In the genomic region with DNA sequence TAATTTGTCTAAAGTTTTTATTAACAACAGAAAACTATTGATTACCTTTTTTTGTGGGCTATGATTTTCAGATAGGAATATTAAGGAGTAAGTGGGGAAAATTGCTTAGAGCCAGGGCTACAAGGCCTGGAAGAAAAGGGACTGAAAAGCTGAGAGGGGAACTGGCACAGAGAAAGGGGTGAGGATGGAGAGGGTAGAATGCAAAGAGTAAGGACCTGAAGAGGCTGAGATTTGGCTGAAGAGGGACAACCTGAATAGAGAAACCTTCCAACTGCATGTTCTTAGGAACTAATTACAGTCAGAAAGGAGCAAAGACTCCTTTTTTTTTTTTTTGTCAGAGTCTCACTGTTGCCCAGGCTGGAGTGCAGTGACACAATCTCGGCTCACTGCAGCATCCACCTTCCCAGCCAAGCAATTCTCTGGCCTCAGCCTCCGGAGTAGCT, we compare ENCODE assay signal across 8 cellular contexts. TPM values are rescaled to one million over a fixed set of nuclear protein-coding genes. Genes with fewer than 3 reads are reported as not detected.
DNase-seq lines count a peak whose midpoint lies in the region; ATAC-seq and TF ChIP-seq lines count a peak whose summit lies in the region.

No MANE protein-coding gene starts in this region.

- no peaks in the 10 kb centered on the region for H3K27me3 ChIP-seq in adipocyte (replicated peaks; ENCODE audit: control insufficient read depth, insufficient read depth, low read length)
- no peaks in the 10 kb centered on the region for H3K27me3 ChIP-seq in liver (ENCODE audit: control insufficient read depth in 4 of 4, insufficient read depth in 4 of 4, low read length in 3 of 4)
- no peaks in the 10 kb centered on the region for H3K27me3 ChIP-seq in upper lobe of left lung

- H3K27me3 Mint-ChIP-seq in activated naive CD4-positive, alpha-beta T cell treated with anti-CD3 and anti-CD28 coated beads for 36 hours (ENCODE audit: low read depth), result no peaks in the 10 kb centered on the region

- peak overlapping the region; percentile 98 for H3K4me3 Mint-ChIP-seq in activated naive CD4-positive, alpha-beta T cell treated with anti-CD3 and anti-CD28 coated beads for 36 hours

- peaks cover 27% of the 10 kb centered on the region for H3K36me3 Mint-ChIP-seq in activated naive CD4-positive, alpha-beta T cell treated with anti-CD3 and anti-CD28 coated beads for 36 hours (ENCODE audit: low read depth)

- TF ChIP-seq CTCF in liver (IDR thresholded peaks at IDR 0.05; ENCODE audit: low read depth, low read length, missing input control), result no peak
- no peak for TF ChIP-seq CTCF in upper lobe of left lung (IDR thresholded peaks at IDR 0.05)

- intact Hi-C loops in activated naive CD4-positive, alpha-beta T cell treated with anti-CD3 and anti-CD28 coated beads for 36 hours (cut with micrococcal nuclease), result loop anchor here (1.0 to 10.0 kb wide), 7 partner anchors 47 to 300 kb away; a partner anchor contains a TSS

- H3K4me1 ChIP-seq in adipocyte (ENCODE audit: control insufficient read depth, insufficient read depth, low read length) (peaks cover 17% of the 10 kb centered on the region), liver (ENCODE audit: control insufficient read depth in 4 of 4, insufficient read depth in 4 of 4, low read length in 3 of 4) (peaks cover 3 to 10% (median 7%) of the 10 kb centered on the region in 4 donors), upper lobe of left lung (peaks cover 15 to 30% (median 19%) of the 10 kb centered on the region in 4 donors)

- peaks cover 40% of the 10 kb centered on the region for H3K4me1 Mint-ChIP-seq in activated naive CD4-positive, alpha-beta T cell treated with anti-CD3 and anti-CD28 coated beads for 36 hours (ENCODE audit: low read depth)

- CTCF ChIA-PET in activated naive CD4-positive, alpha-beta T cell treated with anti-CD3 and anti-CD28 coated beads for 36 hours (lab: Charles Lee), result interaction anchor here (0.9 to 1.2 kb wide), 2 partner anchors 27 to 63 kb away, joined by 3 read pairs; no protein-coding TSS in a partner anchor

- H3K27ac ChIP-seq in liver (ENCODE audit: low read depth in 1 of 2, low read length in 2 of 2) (peak overlapping the region; percentile 94 to 95), upper lobe of left lung (peak overlapping the region; percentile 80 to 96 (median 90))

- H3K36me3 ChIP-seq in adipocyte (ENCODE audit: control insufficient read depth, insufficient read depth, low read length, severe bottlenecking) (no peaks in the 10 kb centered on the region), liver (ENCODE audit: control insufficient read depth in 4 of 4, insufficient read depth in 3 of 4, low read depth in 1 of 4, low read length in 3 of 4) (no peaks in the 10 kb centered on the region), upper lobe of left lung (peaks cover 0 to 4% (median 0%) of the 10 kb centered on the region in 4 donors)

- no peak for TF ChIP-seq RAD21 in liver (IDR thresholded peaks at IDR 0.05)

- ATAC-seq in upper lobe of left lung (ENCODE audit: low FRiP score in 2 of 2) (no peak), HG02759 (IDR thresholded peaks at IDR 0.05; ENCODE audit: unreplicated experiment) (no peak)

- WGBS in liver, result 56% methylated on average over 2 of the region's 2 CpGs
- 54 to 57% methylated on average over 2 of the region's 2 CpGs for WGBS in upper lobe of left lung, 2 donors

- TF ChIP-seq EP300 in upper lobe of left lung (IDR thresholded peaks at IDR 0.05), result no peak

- TF ChIP-seq POLR2A in upper lobe of left lung (IDR thresholded peaks at IDR 0.05), result no peak

- H3K9me3 ChIP-seq in adipocyte (ENCODE audit: control insufficient read depth, low read length) (no peaks in the 10 kb centered on the region), liver (ENCODE audit: control insufficient read depth in 4 of 4, low read length in 3 of 4) (peaks cover 0 to 3% (median 0%) of the 10 kb centered on the region in 4 donors), upper lobe of left lung (no peaks in the 10 kb centered on the region)

- DNase-seq in activated naive CD4-positive, alpha-beta T cell treated with anti-CD3 and anti-CD28 coated beads for 36 hours, result no peak
- no peak for DNase-seq in activated naive CD4-positive, alpha-beta T cell treated with Interleukin-2 at 50 U/mL for 16 hours
- DNase-seq in adipocyte (ENCODE audit: low read depth) (no peak), upper lobe of left lung (no peak), NCI-H446 treated with DMSO at 0.1 percent for 48 hours (lab: John Stamatoyannopoulos, UW) (no peak), SIG-M5 (lab: John Stamatoyannopoulos, UW) (no peak)

- peak overlapping the region; percentile 87 for H3K9ac ChIP-seq in adipocyte (ENCODE audit: low read length)
- peak overlapping the region; percentile 70 to 99 for H3K9ac ChIP-seq in liver (ENCODE audit: low read depth in 1 of 2, low read length in 2 of 2)

- H3K9me3 Mint-ChIP-seq in activated naive CD4-positive, alpha-beta T cell treated with anti-CD3 and anti-CD28 coated beads for 36 hours, result peaks cover 14% of the 10 kb centered on the region

- H3K27ac Mint-ChIP-seq in activated naive CD4-positive, alpha-beta T cell treated with anti-CD3 and anti-CD28 coated beads for 36 hours, result peak overlapping the region; percentile 100

- H3K4me3 ChIP-seq in adipocyte (ENCODE audit: low read length) (peak overlapping the region; percentile 88), liver (ENCODE audit: low read depth in 1 of 3, low read length in 3 of 3) (peak overlapping the region; percentile 52 to 85 (median 83)), upper lobe of left lung (peak overlapping the region; percentile 24 to 51 (median 38))

TF ChIP-seq in liver, 16 proteins besides CTCF, POLR2A, EP300 and RAD21 (continues in another document):
- TF ChIP-seq JUND (IDR thresholded peaks at IDR 0.05) (peak in 1 of 2 donors; percentile 10), YY1 (IDR thresholded peaks at IDR 0.05) (peak; percentile 49), NR2F2 (IDR thresholded peaks at IDR 0.05) (no peak), HNF4G (IDR thresholded peaks at IDR 0.05) (no peak), HNF4A (conservative IDR thresholded peaks at IDR 0.05) (no peak), EGR1 (IDR thresholded peaks at IDR 0.05; ENCODE audit: low read depth in 2 of 2) (no peak), TAF1 (conservative IDR thresholded peaks at IDR 0.05) (no peak), FOXA2 (IDR thresholded peaks at IDR 0.05) (no peak), RXRA (IDR thresholded peaks at IDR 0.05) (no peak), FOXA1 (IDR thresholded peaks at IDR 0.05) (no peak)
- TF ChIP-seq, protein P1, sequence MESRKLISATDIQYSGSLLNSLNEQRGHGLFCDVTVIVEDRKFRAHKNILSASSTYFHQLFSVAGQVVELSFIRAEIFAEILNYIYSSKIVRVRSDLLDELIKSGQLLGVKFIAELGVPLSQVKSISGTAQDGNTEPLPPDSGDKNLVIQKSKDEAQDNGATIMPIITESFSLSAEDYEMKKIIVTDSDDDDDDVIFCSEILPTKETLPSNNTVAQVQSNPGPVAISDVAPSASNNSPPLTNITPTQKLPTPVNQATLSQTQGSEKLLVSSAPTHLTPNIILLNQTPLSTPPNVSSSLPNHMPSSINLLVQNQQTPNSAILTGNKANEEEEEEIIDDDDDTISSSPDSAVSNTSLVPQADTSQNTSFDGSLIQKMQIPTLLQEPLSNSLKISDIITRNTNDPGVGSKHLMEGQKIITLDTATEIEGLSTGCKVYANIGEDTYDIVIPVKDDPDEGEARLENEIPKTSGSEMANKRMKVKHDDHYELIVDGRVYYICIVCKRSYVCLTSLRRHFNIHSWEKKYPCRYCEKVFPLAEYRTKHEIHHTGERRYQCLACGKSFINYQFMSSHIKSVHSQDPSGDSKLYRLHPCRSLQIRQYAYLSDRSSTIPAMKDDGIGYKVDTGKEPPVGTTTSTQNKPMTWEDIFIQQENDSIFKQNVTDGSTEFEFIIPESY (IDR thresholded peaks at IDR 0.05), result no peak
- TF ChIP-seq, protein P2, sequence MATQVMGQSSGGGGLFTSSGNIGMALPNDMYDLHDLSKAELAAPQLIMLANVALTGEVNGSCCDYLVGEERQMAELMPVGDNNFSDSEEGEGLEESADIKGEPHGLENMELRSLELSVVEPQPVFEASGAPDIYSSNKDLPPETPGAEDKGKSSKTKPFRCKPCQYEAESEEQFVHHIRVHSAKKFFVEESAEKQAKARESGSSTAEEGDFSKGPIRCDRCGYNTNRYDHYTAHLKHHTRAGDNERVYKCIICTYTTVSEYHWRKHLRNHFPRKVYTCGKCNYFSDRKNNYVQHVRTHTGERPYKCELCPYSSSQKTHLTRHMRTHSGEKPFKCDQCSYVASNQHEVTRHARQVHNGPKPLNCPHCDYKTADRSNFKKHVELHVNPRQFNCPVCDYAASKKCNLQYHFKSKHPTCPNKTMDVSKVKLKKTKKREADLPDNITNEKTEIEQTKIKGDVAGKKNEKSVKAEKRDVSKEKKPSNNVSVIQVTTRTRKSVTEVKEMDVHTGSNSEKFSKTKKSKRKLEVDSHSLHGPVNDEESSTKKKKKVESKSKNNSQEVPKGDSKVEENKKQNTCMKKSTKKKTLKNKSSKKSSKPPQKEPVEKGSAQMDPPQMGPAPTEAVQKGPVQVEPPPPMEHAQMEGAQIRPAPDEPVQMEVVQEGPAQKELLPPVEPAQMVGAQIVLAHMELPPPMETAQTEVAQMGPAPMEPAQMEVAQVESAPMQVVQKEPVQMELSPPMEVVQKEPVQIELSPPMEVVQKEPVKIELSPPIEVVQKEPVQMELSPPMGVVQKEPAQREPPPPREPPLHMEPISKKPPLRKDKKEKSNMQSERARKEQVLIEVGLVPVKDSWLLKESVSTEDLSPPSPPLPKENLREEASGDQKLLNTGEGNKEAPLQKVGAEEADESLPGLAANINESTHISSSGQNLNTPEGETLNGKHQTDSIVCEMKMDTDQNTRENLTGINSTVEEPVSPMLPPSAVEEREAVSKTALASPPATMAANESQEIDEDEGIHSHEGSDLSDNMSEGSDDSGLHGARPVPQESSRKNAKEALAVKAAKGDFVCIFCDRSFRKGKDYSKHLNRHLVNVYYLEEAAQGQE (IDR thresholded peaks at IDR 0.05), result no peak
- TF ChIP-seq, protein P3, sequence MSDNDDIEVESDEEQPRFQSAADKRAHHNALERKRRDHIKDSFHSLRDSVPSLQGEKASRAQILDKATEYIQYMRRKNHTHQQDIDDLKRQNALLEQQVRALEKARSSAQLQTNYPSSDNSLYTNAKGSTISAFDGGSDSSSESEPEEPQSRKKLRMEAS (IDR thresholded peaks at IDR 0.05), result no peak

RNA-seq across cellular contexts. Expression of a gene that starts 16.7 kb away (rescaled TPM):
- total RNA-seq in activated naive CD4-positive, alpha-beta T cell treated with anti-CD3 and anti-CD28 coated beads for 36 hours, result 10 to 100 TPM; 16.0 TPM
- total RNA-seq in liver, result 1 to 10 TPM; 4.8 to 5.5 TPM
- polyA plus RNA-seq in liver, result 1 to 10 TPM; 2.7 to 5.9 TPM
- 10 to 100 TPM; 17.2 to 34.6 (median 21.2) TPM for total RNA-seq in upper lobe of left lung

RNA-seq across cellular contexts. Expression of a gene that starts 25.6 kb away (rescaled TPM):
- under 1 TPM; 0.07 to 0.10 TPM for total RNA-seq in activated naive CD4-positive, alpha-beta T cell treated with anti-CD3 and anti-CD28 coated beads for 36 hours
- not detected for total RNA-seq in liver
- under 1 TPM in 1 of 2 donors, not detected in 1; 0.06 TPM for polyA plus RNA-seq in liver
- not detected for total RNA-seq in upper lobe of left lung

RNA-seq across cellular contexts. Expression of a gene that starts 34.2 kb away (rescaled TPM):
- total RNA-seq in activated naive CD4-positive, alpha-beta T cell treated with anti-CD3 and anti-CD28 coated beads for 36 hours, result 10 to 100 TPM; 40.4 to 40.8 TPM
- total RNA-seq in liver (10 to 100 TPM in 1 of 2 donors, 1 to 10 TPM in 1; 3.2 to 11.6 TPM), upper lobe of left lung (10 to 100 TPM; 18.7 to 51.3 (median 38.0) TPM)
- 1 to 10 TPM; 2.2 to 5.9 TPM for polyA plus RNA-seq in liver
